Comparison of ENCODE assay signal across 24 cellular contexts in genomic region chr13:74528751-74529513, GRCh38.
"Had no signal": no experiment of that assay in that cellular context is flagged by ENCODE, and none has a peak within 500 bp of the region (broad histone marks: within the 10 kb centered on the region; RNA-seq: fewer than 3 reads in every experiment).

No MANE protein-coding gene starts in this region.

- H3K27me3 ChIP-seq: esophagus muscularis mucosa, gastrocnemius medialis, neutrophil, ovary, right atrium auricular region, vagina had no signal

- DNase-seq: activated CD4-positive, alpha-beta T cell treated with anti-CD3 and anti-CD28 coated beads, Interleukin-2, amount 10 ng/mL, durations not matched to agents 7 days and 5 days; activated CD4-positive, CD25-positive, alpha-beta regulatory T cell treated with anti-CD3 and anti-CD28 coated beads, Interleukin-2, amount 50 U/mL, for 72 hours; activated CD8-positive, alpha-beta T cell treated with anti-CD3 and anti-CD28 coated beads for 36 hours; activated gamma-delta T cell; activated naive CD4-positive, alpha-beta T cell treated with anti-CD3 and anti-CD28 coated beads, Interleukin-2, amount 50 U/mL, for 16 hours; activated naive CD8-positive, alpha-beta T cell treated with anti-CD3 and anti-CD28 coated beads, Interleukin-2, amount 50 U/mL, for 24 hours; aorta; effector memory CD8-positive, alpha-beta T cell; gastrocnemius medialis; head of caudate nucleus; hypothalamus; left ventricle myocardium superior; midbrain; ovary; stimulated activated CD4-positive, alpha-beta T cell treated with anti-CD3 and anti-CD28 coated beads, Interleukin-4, amount 100 ng/mL, for 24 hours; stimulated activated naive CD4-positive, alpha-beta T cell treated with Interleukin-2 at 50 U/mL for 16 hours; WERI-Rb-1 had no signal

- H3K9me3 ChIP-seq: esophagus muscularis mucosa, gastrocnemius medialis, neutrophil, ovary, prostate gland, right atrium auricular region, thoracic aorta, vagina had no signal

- H3K27ac ChIP-seq: esophagus muscularis mucosa, gastrocnemius medialis, neutrophil, ovary, prostate gland, right atrium auricular region, thoracic aorta, vagina, WERI-Rb-1 had no signal

- H3K36me3 ChIP-seq: esophagus muscularis mucosa, gastrocnemius medialis, neutrophil, ovary, prostate gland, right atrium auricular region, thoracic aorta, vagina, WERI-Rb-1 had no signal

- H3K4me3 ChIP-seq: esophagus muscularis mucosa, gastrocnemius medialis, ovary, prostate gland, right atrium auricular region, thoracic aorta, vagina had no signal

- ATAC-seq: activated CD8-positive, alpha-beta T cell treated with anti-CD3 and anti-CD28 coated beads for 36 hours; activated naive CD8-positive, alpha-beta T cell treated with anti-CD3 and anti-CD28 coated beads, Interleukin-2, amount 50 U/mL, for 24 hours; effector memory CD8-positive, alpha-beta T cell; gastrocnemius medialis; left ventricle myocardium superior; natural killer cell treated with Interleukin-12 subunit alpha and Interleukin-12 subunit beta and Interleukin-15 and Interleukin-18, amount 100 ng/mL, for 72 hours had no signal

- H3K4me1 ChIP-seq: esophagus muscularis mucosa, gastrocnemius medialis, prostate gland, right atrium auricular region, vagina had no signal
